ENCODE assay signal across 1 cellular context in the genomic region with DNA sequence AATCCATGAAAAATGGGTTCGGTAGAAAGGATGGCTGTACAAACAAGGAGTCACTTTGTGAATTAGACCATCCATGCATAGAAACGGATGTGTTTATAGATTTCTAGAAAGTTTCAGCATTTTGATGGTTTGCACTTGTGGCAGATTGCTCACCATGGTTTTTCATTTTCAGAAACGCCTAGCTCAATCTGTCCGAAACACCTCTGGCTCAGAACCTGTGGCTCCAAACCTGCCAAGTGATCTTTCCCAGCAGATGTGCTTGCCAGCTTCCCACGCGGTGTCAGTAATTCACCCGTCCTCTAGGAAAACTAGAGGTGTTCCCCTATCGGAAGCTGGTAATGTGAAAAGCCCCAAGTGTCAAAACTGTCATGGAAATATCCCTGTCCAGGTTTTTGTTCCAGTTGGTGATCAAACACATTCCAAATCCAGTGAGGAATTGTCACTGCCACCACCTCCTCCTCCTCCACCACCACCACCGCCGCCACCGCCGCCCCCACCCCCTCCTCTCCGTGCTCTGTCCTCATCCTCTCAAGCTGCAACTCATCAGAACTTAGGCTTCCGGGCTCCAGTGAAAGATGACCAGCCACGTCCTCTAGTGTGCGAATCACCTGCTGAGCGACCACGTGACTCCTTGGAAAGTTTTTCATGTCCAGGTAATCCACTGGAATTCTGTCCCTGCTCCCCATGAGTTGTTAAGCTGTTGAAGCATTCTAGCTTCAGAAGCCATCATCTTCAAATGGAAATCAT.
TF ChIP-seq lines count a peak whose summit lies in the region.

No MANE protein-coding gene starts in this region.

TF ChIP-seq in HEK293, 187 proteins besides CTCF, POLR2A, EP300 and RAD21:
- TF ChIP-seq ZFHX2 (tag by site-specific recombination; conservative IDR thresholded peaks at IDR 0.05) (0 out of 2 replicates have a peak, but pooled peaks have one; percentile 9), MEIS1 (CRISPR knock-in tag; IDR thresholded peaks at IDR 0.05; ENCODE audit: borderline replicate concordance) (no peak), GLIS2 (tag by site-specific recombination; IDR thresholded peaks at IDR 0.05) (no peak), ZNF777 (tag by site-specific recombination; IDR thresholded peaks at IDR 0.05; ENCODE audit: borderline replicate concordance) (no peak), ZNF837 (tag by site-specific recombination; IDR thresholded peaks at IDR 0.05) (no peak), ZNF133 (tag by site-specific recombination; IDR thresholded peaks at IDR 0.05) (no peak), ZNF701 (tag by site-specific recombination; IDR thresholded peaks at IDR 0.05) (no peak), ZNF792 (tag by site-specific recombination; IDR thresholded peaks at IDR 0.05) (no peak), EGR2 (tag by site-specific recombination; IDR thresholded peaks at IDR 0.05; ENCODE audit: low read depth) (peak; percentile 20; the same call in 1 of the 2 replicates), ZNF501 (tag by site-specific recombination; IDR thresholded peaks at IDR 0.05) (no peak)
- TF ChIP-seq, protein P1, sequence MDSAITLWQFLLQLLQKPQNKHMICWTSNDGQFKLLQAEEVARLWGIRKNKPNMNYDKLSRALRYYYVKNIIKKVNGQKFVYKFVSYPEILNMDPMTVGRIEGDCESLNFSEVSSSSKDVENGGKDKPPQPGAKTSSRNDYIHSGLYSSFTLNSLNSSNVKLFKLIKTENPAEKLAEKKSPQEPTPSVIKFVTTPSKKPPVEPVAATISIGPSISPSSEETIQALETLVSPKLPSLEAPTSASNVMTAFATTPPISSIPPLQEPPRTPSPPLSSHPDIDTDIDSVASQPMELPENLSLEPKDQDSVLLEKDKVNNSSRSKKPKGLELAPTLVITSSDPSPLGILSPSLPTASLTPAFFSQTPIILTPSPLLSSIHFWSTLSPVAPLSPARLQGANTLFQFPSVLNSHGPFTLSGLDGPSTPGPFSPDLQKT (IDR thresholded peaks at IDR 0.05; ENCODE audit: borderline replicate concordance, low read depth, low read length): no peak
- TF ChIP-seq, protein P2, sequence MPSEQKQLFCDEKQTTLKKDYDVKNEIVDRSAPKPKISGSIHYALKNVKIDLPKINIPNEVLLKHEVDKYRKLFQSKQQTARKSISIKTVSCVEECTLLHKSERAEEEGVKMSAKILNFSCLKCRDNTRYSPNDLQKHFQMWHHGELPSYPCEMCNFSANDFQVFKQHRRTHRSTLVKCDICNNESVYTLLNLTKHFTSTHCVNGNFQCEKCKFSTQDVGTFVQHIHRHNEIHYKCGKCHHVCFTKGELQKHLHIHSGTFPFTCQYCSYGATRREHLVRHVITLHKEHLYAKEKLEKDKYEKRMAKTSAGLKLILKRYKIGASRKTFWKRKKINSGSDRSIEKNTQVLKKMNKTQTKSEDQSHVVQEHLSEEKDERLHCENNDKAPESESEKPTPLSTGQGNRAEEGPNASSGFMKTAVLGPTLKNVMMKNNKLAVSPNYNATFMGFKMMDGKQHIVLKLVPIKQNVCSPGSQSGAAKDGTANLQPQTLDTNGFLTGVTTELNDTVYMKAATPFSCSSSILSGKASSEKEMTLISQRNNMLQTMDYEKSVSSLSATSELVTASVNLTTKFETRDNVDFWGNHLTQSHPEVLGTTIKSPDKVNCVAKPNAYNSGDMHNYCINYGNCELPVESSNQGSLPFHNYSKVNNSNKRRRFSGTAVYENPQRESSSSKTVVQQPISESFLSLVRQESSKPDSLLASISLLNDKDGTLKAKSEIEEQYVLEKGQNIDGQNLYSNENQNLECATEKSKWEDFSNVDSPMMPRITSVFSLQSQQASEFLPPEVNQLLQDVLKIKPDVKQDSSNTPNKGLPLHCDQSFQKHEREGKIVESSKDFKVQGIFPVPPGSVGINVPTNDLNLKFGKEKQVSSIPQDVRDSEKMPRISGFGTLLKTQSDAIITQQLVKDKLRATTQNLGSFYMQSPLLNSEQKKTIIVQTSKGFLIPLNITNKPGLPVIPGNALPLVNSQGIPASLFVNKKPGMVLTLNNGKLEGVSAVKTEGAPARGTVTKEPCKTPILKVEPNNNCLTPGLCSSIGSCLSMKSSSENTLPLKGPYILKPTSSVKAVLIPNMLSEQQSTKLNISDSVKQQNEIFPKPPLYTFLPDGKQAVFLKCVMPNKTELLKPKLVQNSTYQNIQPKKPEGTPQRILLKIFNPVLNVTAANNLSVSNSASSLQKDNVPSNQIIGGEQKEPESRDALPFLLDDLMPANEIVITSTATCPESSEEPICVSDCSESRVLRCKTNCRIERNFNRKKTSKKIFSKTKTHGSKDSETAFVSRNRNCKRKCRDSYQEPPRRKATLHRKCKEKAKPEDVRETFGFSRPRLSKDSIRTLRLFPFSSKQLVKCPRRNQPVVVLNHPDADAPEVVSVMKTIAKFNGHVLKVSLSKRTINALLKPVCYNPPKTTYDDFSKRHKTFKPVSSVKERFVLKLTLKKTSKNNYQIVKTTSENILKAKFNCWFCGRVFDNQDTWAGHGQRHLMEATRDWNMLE (tag by site-specific recombination; conservative IDR thresholded peaks at IDR 0.05; ENCODE audit: low read depth): no peak
- TF ChIP-seq, protein P3, sequence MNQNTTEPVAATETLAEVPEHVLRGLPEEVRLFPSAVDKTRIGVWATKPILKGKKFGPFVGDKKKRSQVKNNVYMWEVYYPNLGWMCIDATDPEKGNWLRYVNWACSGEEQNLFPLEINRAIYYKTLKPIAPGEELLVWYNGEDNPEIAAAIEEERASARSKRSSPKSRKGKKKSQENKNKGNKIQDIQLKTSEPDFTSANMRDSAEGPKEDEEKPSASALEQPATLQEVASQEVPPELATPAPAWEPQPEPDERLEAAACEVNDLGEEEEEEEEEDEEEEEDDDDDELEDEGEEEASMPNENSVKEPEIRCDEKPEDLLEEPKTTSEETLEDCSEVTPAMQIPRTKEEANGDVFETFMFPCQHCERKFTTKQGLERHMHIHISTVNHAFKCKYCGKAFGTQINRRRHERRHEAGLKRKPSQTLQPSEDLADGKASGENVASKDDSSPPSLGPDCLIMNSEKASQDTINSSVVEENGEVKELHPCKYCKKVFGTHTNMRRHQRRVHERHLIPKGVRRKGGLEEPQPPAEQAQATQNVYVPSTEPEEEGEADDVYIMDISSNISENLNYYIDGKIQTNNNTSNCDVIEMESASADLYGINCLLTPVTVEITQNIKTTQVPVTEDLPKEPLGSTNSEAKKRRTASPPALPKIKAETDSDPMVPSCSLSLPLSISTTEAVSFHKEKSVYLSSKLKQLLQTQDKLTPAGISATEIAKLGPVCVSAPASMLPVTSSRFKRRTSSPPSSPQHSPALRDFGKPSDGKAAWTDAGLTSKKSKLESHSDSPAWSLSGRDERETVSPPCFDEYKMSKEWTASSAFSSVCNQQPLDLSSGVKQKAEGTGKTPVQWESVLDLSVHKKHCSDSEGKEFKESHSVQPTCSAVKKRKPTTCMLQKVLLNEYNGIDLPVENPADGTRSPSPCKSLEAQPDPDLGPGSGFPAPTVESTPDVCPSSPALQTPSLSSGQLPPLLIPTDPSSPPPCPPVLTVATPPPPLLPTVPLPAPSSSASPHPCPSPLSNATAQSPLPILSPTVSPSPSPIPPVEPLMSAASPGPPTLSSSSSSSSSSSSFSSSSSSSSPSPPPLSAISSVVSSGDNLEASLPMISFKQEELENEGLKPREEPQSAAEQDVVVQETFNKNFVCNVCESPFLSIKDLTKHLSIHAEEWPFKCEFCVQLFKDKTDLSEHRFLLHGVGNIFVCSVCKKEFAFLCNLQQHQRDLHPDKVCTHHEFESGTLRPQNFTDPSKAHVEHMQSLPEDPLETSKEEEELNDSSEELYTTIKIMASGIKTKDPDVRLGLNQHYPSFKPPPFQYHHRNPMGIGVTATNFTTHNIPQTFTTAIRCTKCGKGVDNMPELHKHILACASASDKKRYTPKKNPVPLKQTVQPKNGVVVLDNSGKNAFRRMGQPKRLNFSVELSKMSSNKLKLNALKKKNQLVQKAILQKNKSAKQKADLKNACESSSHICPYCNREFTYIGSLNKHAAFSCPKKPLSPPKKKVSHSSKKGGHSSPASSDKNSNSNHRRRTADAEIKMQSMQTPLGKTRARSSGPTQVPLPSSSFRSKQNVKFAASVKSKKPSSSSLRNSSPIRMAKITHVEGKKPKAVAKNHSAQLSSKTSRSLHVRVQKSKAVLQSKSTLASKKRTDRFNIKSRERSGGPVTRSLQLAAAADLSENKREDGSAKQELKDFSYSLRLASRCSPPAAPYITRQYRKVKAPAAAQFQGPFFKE (tag by site-specific recombination; IDR thresholded peaks at IDR 0.05; ENCODE audit: borderline replicate concordance): no peak
